Comparison of ENCODE assay signal across 12 cellular contexts in the genomic region with DNA sequence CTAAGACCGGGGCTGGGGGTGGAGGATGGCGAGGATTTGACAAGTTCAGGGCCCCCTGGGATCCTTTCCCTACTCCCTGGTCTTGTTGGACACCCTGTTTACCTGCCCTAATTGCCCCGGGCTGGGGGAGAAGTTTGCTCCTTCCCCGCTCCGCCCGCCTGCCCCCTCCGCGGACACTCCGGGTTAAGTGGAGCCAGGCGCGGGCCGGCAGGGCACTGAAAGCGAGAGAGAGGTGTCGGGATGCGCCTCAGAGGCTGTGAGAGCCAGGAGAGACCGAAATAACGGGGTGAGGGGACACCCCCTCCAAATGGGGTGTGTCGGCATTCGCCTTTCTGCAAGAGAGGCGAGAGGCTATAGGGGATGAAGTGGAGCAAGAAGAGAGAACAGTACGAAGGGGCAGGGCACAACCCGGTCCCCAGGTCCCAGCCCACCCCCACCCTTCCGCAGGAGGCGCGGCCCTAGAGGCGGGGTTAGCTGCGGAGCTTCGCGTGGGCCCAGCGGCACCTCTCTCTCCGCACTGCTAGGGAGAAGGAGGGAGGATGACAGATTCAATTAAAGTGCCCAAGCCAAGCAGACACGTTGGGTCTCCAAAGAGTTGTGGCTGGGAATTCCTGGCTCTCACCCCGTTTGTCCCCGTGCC. TPM values are rescaled to one million over a fixed set of nuclear protein-coding genes. Genes with fewer than 3 reads are reported as not detected.
DNase-seq lines count a peak whose midpoint lies in the region; TF ChIP-seq lines count a peak whose summit lies in the region.
"Had no signal": no experiment of that assay in that cellular context is flagged by ENCODE, and none has a peak within 500 bp of the region (broad histone marks: within the 10 kb centered on the region; RNA-seq: fewer than 3 reads in every experiment).

No MANE protein-coding gene starts in this region.

- POLR2A ChIA-PET in CD8-positive, alpha-beta memory T cell (lab: Charles Lee) = interaction anchor here (0.7 kb wide), 1 partner anchor 20 kb away, joined by 3 read pairs; no protein-coding TSS in a partner anchor

- no peak for TF ChIP-seq EP300 in Ishikawa (IDR thresholded peaks at IDR 0.05; ENCODE audit: borderline replicate concordance)

- peak overlapping the region; percentile 34 for H3K4me3 ChIP-seq in CD8-positive, alpha-beta memory T cell (ENCODE audit: low read length)

- peak overlapping the region in 6 of 7 donors; percentile 15 to 56 (median 42) for H3K4me3 Mint-ChIP-seq in CD8-positive, alpha-beta memory T cell
- H3K4me3 Mint-ChIP-seq in chondrocyte (ENCODE audit: unreplicated experiment) (peak overlapping the region; percentile 16), nephron progenitor cell (peak overlapping the region; percentile 74)

- H3K9me3 ChIP-seq in CD8-positive, alpha-beta memory T cell (ENCODE audit: low read length) = no peaks in the 10 kb centered on the region

- TF ChIP-seq RAD21 in Ishikawa (IDR thresholded peaks at IDR 0.05; ENCODE audit: low read depth) = no peak

- CTCF ChIA-PET in CD8-positive, alpha-beta memory T cell (lab: Charles Lee) = interaction anchor here (4.8 kb wide), 1 partner anchor 24 kb away, joined by 107 read pairs; a partner anchor contains a TSS

- no peaks in the 10 kb centered on the region for H3K36me3 ChIP-seq in CD8-positive, alpha-beta memory T cell (ENCODE audit: insufficient read depth, low read length)

- peaks cover 39 to 44% of the 10 kb centered on the region in 2 donors for H3K27me3 Mint-ChIP-seq in CD8-positive, alpha-beta memory T cell
- H3K27me3 Mint-ChIP-seq in chondrocyte (ENCODE audit: low read depth) (peaks cover 24% of the 10 kb centered on the region), nephron progenitor cell (ENCODE audit: low read depth, poor library complexity) (peaks cover 13% of the 10 kb centered on the region)

- peaks cover 43% of the 10 kb centered on the region for H3K27me3 ChIP-seq in CD8-positive, alpha-beta memory T cell (ENCODE audit: insufficient read depth, low read length, poor library complexity, severe bottlenecking)

- H3K4me1 ChIP-seq in CD8-positive, alpha-beta memory T cell (ENCODE audit: insufficient read depth, low read length) = peaks cover 74% of the 10 kb centered on the region

- H3K9me3 Mint-ChIP-seq in CD8-positive, alpha-beta memory T cell = peaks cover 0 to 2% (median 0%) of the 10 kb centered on the region in 5 donors
- H3K9me3 Mint-ChIP-seq in chondrocyte (ENCODE audit: low read depth) (no peaks in the 10 kb centered on the region), nephron progenitor cell (no peaks in the 10 kb centered on the region)

- H3K36me3 Mint-ChIP-seq in CD8-positive, alpha-beta memory T cell = peaks cover 0 to 5% (median 2%) of the 10 kb centered on the region in 3 donors
- H3K36me3 Mint-ChIP-seq in chondrocyte (ENCODE audit: low read depth) (peaks cover 5% of the 10 kb centered on the region), nephron progenitor cell (ENCODE audit: low read depth) (peaks cover 4% of the 10 kb centered on the region)

- no peak overlapping the region for H3K27ac ChIP-seq in CD8-positive, alpha-beta memory T cell (ENCODE audit: low read depth, low read length)

- no peak for DNase-seq in CD8-positive, alpha-beta memory T cell
- DNase-seq in chondrocyte (ENCODE audit: low spot score) (no peak), nephron progenitor cell (peak; percentile 48), SW 1271 (lab: John Stamatoyannopoulos, UW) (no peak), NCI-H446 (lab: John Stamatoyannopoulos, UW) (no peak), GM03348 (ENCODE audit: low spot score) (no peak)
- DNase-seq: KG1, T-helper 9 cell had no signal

- H3K4me1 Mint-ChIP-seq in CD8-positive, alpha-beta memory T cell = peaks cover 41 to 72% (median 45%) of the 10 kb centered on the region in 3 donors
- H3K4me1 Mint-ChIP-seq in chondrocyte (ENCODE audit: low read depth) (peaks cover 44% of the 10 kb centered on the region), nephron progenitor cell (peaks cover 59% of the 10 kb centered on the region)

- TF ChIP-seq CTCF in chondrocyte (IDR thresholded peaks at IDR 0.05) (no peak), nephron progenitor cell (IDR thresholded peaks at IDR 0.05) (no peak)

- H3K27ac Mint-ChIP-seq in CD8-positive, alpha-beta memory T cell = peak overlapping the region in 1 of 8 donors; percentile 26
- H3K27ac Mint-ChIP-seq in chondrocyte (ENCODE audit: unreplicated experiment) (no peak overlapping the region), nephron progenitor cell (peak overlapping the region; percentile 45)

TF ChIP-seq in Ishikawa, 13 proteins besides CTCF, POLR2A, EP300 and RAD21:
- TF ChIP-seq EGR1 (IDR thresholded peaks at IDR 0.05) = no peak
- TF ChIP-seq, protein P1, sequence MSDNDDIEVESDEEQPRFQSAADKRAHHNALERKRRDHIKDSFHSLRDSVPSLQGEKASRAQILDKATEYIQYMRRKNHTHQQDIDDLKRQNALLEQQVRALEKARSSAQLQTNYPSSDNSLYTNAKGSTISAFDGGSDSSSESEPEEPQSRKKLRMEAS (IDR thresholded peaks at IDR 0.05) = 0 out of 2 replicates have a peak, but pooled peaks have one; percentile 7
- no peak for TF ChIP-seq CEBPB (IDR thresholded peaks at IDR 0.05)
- TF ChIP-seq ZBTB7A (IDR thresholded peaks at IDR 0.05; ENCODE audit: low read depth) = 0 out of 2 replicates have a peak, but pooled peaks have one; percentile 12
- no peak for TF ChIP-seq CREB1 (IDR thresholded peaks at IDR 0.05; ENCODE audit: low read depth)
- TF ChIP-seq, protein P2, sequence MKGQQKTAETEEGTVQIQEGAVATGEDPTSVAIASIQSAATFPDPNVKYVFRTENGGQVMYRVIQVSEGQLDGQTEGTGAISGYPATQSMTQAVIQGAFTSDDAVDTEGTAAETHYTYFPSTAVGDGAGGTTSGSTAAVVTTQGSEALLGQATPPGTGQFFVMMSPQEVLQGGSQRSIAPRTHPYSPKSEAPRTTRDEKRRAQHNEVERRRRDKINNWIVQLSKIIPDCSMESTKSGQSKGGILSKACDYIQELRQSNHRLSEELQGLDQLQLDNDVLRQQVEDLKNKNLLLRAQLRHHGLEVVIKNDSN (IDR thresholded peaks at IDR 0.05) = no peak

RNA-seq across cellular contexts. Expression of a gene that starts 3.8 kb away (rescaled TPM):
- 1 to 10 TPM in 1 of 2 experiments, under 1 TPM in 1; 0.94 to 1.4 TPM for total RNA-seq in CD8-positive, alpha-beta memory T cell
- polyA plus RNA-seq in CD8-positive, alpha-beta memory T cell = 1.0 TPM
- 4.3 to 5.5 TPM (median 4.5 TPM) in 3 replicates for total RNA-seq in chondrocyte

RNA-seq across cellular contexts. Expression of a gene that starts 18.9 kb away (rescaled TPM):
- 1 to 10 TPM; 3.4 to 3.7 TPM for total RNA-seq in CD8-positive, alpha-beta memory T cell
- 3.0 TPM for polyA plus RNA-seq in CD8-positive, alpha-beta memory T cell
- total RNA-seq in chondrocyte = 8.9 to 10.6 TPM (median 9.7 TPM) in 3 replicates

RNA-seq across cellular contexts. Expression of a gene that starts 31.3 kb away (rescaled TPM):
- total RNA-seq in CD8-positive, alpha-beta memory T cell = 10 to 100 TPM; 34.5 to 36.9 TPM
- 15.3 TPM for polyA plus RNA-seq in CD8-positive, alpha-beta memory T cell
- total RNA-seq in chondrocyte = 73.7 to 91.1 TPM (median 75.2 TPM) in 3 replicates

RNA-seq across cellular contexts. Expression of a gene that starts 45.3 kb away (rescaled TPM):
- total RNA-seq in CD8-positive, alpha-beta memory T cell = under 1 TPM; 0.16 to 0.31 TPM
- 1.3 TPM for polyA plus RNA-seq in CD8-positive, alpha-beta memory T cell
- total RNA-seq in chondrocyte = 10.9 to 27.6 TPM (median 12.6 TPM) in 3 replicates

RNA-seq across cellular contexts. Expression of a gene that starts 48.8 kb away (rescaled TPM):
- total RNA-seq in CD8-positive, alpha-beta memory T cell = not detected
- not detected for polyA plus RNA-seq in CD8-positive, alpha-beta memory T cell
- not detected in 3 replicates for total RNA-seq in chondrocyte
- total RNA-seq: dermis microvascular lymphatic vessel endothelial cell, osteocyte, subcutaneous adipose tissue had no signal

Comparison
In these comparisons a context has a peak if more than half of its experiments do, and no peak if none do; other contexts are left out.
1. H3K4me3 Mint-ChIP-seq: peak in every context shown above with its lines; median percentile 74 in nephron progenitor cell; 42 in CD8-positive, alpha-beta memory T cell; 16 in chondrocyte.